20 cellular contexts compared by ENCODE assay signal in the genomic region with DNA sequence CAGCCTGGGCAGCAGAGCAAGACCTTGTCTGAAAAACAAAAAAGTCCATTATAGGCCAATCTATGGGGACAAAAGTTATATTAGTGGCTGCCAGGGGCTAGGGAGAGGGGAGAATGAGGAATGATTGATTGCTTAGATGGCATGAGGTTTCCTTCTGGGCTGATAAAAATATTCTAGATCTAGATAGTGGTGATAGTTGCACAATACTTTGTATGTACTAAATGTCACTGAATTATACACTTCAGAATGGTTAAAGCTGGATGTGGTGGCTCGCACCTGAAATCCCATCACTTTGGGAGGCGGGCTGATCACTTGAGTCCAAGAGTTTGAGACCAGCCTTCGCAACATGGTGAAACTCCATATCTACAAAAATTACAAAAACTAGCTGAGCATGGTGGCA. TPM values are rescaled to one million over a fixed set of nuclear protein-coding genes. Genes with fewer than 3 reads are reported as not detected.
DNase-seq lines count a peak whose midpoint lies in the region; ATAC-seq, FAIRE-seq and TF ChIP-seq lines count a peak whose summit lies in the region.
"Had no signal": no experiment of that assay in that cellular context is flagged by ENCODE, and none has a peak within 500 bp of the region (broad histone marks: within the 10 kb centered on the region; RNA-seq: fewer than 3 reads in every experiment).

No MANE protein-coding gene starts in this region.

- no peak for FAIRE-seq in K562 (lab: Jason Lieb, UNC)
- FAIRE-seq: A204.1, D721Med, G401.6, GM12891, H54, HTR-8/SVneo had no signal

- CTCF ChIA-PET in activated naive CD4-positive, alpha-beta T cell treated with anti-CD3 and anti-CD28 coated beads, Interleukin-2, amount 10 ng/mL, durations not matched to agents 7 days and 5 days (lab: Charles Lee), result interaction anchor here (0.6 to 2.8 kb wide), 5 partner anchors 11 to 48 kb away, joined by 3 to 15 read pairs (median 3); a partner anchor contains a TSS
- CTCF ChIA-PET in K562 (lab: Yijun Ruan, JAX; ENCODE audit: low intra/inter-chr PET ratio), result no interaction called here

- H3K27me3 ChIP-seq in K562 (ENCODE audit: control insufficient read depth in 2 of 2, insufficient read depth in 2 of 2, low read length in 2 of 2), result 0 out of 5 replicates have a peak, but pooled peaks cover 0 to 5% of the 10 kb centered on the region in 2 experiments

- H3K36me3 Mint-ChIP-seq in activated naive CD4-positive, alpha-beta T cell treated with anti-CD3 and anti-CD28 coated beads, Interleukin-2, amount 50 U/mL, for 24 hours, result no peaks in the 10 kb centered on the region
- H3K36me3 Mint-ChIP-seq in activated naive CD4-positive, alpha-beta T cell treated with anti-CD3 and anti-CD28 coated beads, Interleukin-2, amount 10 ng/mL, durations not matched to agents 7 days and 5 days, result peaks cover 20% of the 10 kb centered on the region
- no peaks in the 10 kb centered on the region for H3K36me3 Mint-ChIP-seq in T-helper 17 cell (ENCODE audit: low read depth)

- H4K20me1 ChIP-seq in K562 (replicated peaks; ENCODE audit: control insufficient read depth, insufficient read depth, low read length), result no peaks in the 10 kb centered on the region

- peaks cover 26% of the 10 kb centered on the region for H3K4me1 Mint-ChIP-seq in activated naive CD4-positive, alpha-beta T cell treated with anti-CD3 and anti-CD28 coated beads, Interleukin-2, amount 50 U/mL, for 24 hours
- H3K4me1 Mint-ChIP-seq in activated naive CD4-positive, alpha-beta T cell treated with anti-CD3 and anti-CD28 coated beads, Interleukin-2, amount 10 ng/mL, durations not matched to agents 7 days and 5 days, result peaks cover 55% of the 10 kb centered on the region
- peaks cover 13% of the 10 kb centered on the region for H3K4me1 Mint-ChIP-seq in T-helper 17 cell

- in situ Hi-C loops in K562 (cut with MboI), result loop anchor here (25.0 kb wide), 1 partner anchor 188 kb away; no protein-coding TSS in a partner anchor

- no peaks in the 10 kb centered on the region for H3K79me2 ChIP-seq in K562 (ENCODE audit: control insufficient read depth, insufficient read depth, low read length)

- H3K9me3 ChIP-seq in T-helper 17 cell (ENCODE audit: control insufficient read depth, low read length, poor library complexity, severe bottlenecking), result no peaks in the 10 kb centered on the region
- H3K9me3 ChIP-seq in K562 (replicated peaks; ENCODE audit: control insufficient read depth, insufficient read depth, low read depth, low read length), result no peaks in the 10 kb centered on the region
- H3K9me3 ChIP-seq: Caco-2 had no signal

- no peaks in the 10 kb centered on the region for H3K27me3 Mint-ChIP-seq in activated naive CD4-positive, alpha-beta T cell treated with anti-CD3 and anti-CD28 coated beads, Interleukin-2, amount 50 U/mL, for 24 hours
- peaks cover 4% of the 10 kb centered on the region for H3K27me3 Mint-ChIP-seq in activated naive CD4-positive, alpha-beta T cell treated with anti-CD3 and anti-CD28 coated beads, Interleukin-2, amount 10 ng/mL, durations not matched to agents 7 days and 5 days
- H3K27me3 Mint-ChIP-seq in T-helper 17 cell, result no peaks in the 10 kb centered on the region
- H3K27me3 Mint-ChIP-seq: CD4-positive, alpha-beta T cell had no signal

- no TSS peak for BruUV-seq in K562 (replicated peaks; lab: Mats Ljungman, UMichigan)

- no peak overlapping the region for H3K4me3 Mint-ChIP-seq in activated naive CD4-positive, alpha-beta T cell treated with anti-CD3 and anti-CD28 coated beads, Interleukin-2, amount 50 U/mL, for 24 hours
- no peak overlapping the region for H3K4me3 Mint-ChIP-seq in activated naive CD4-positive, alpha-beta T cell treated with anti-CD3 and anti-CD28 coated beads, Interleukin-2, amount 10 ng/mL, durations not matched to agents 7 days and 5 days
- no peak overlapping the region for H3K4me3 Mint-ChIP-seq in T-helper 17 cell
- H3K4me3 Mint-ChIP-seq: CD4-positive, alpha-beta T cell had no signal

- no peaks in the 10 kb centered on the region for H3K4me1 ChIP-seq in K562 (replicated peaks in 1 of 2; ENCODE audit: control insufficient read depth in 2 of 2, insufficient read depth in 2 of 2, low read length in 2 of 2)

- WGBS in K562 (ENCODE audit: insufficient coverage, low coverage, missing lambda C conversion rate), result 0% methylated on average over 3 of the region's 3 CpGs

- H3K9me3 Mint-ChIP-seq in activated naive CD4-positive, alpha-beta T cell treated with anti-CD3 and anti-CD28 coated beads, Interleukin-2, amount 50 U/mL, for 24 hours, result no peaks in the 10 kb centered on the region
- H3K9me3 Mint-ChIP-seq in activated naive CD4-positive, alpha-beta T cell treated with anti-CD3 and anti-CD28 coated beads, Interleukin-2, amount 10 ng/mL, durations not matched to agents 7 days and 5 days, result peaks cover 19% of the 10 kb centered on the region
- H3K9me3 Mint-ChIP-seq: CD4-positive, alpha-beta T cell had no signal

- no peak overlapping the region for H3K4me2 ChIP-seq in K562 (ENCODE audit: insufficient read depth, low read length)

- H3K9ac ChIP-seq in K562 (ENCODE audit: insufficient read depth in 1 of 2, low read depth in 2 of 2, low read length in 2 of 2), result no peak overlapping the region
- H3K9ac ChIP-seq: GM23248 had no signal

- no peaks in the 10 kb centered on the region for H3K36me3 ChIP-seq in K562 (ENCODE audit: control insufficient read depth, insufficient read depth, low read length)

- TF ChIP-seq RAD21 in K562 (CRISPR knock-in tag; conservative IDR thresholded peaks at IDR 0.05 in 1 of 2, IDR thresholded peaks at IDR 0.05 in 1 of 2), result no peak

- POLR2A ChIA-PET in K562 (lab: Yijun Ruan, JAX), result no interaction called here

- no peak overlapping the region for H2AFZ ChIP-seq in K562 (ENCODE audit: low read depth, low read length)
- H2AFZ ChIP-seq: GM23248 had no signal

- no peak for TF ChIP-seq POLR2A in K562 (conservative IDR thresholded peaks at IDR 0.05)

- H3K27ac ChIP-seq in K562 (ENCODE audit: extremely low read depth, low read depth, low read length), result no peak overlapping the region
- H3K27ac ChIP-seq: C4-2B, GM23248 had no signal

- no peak overlapping the region for H3K4me3 ChIP-seq in K562
- H3K4me3 ChIP-seq: GM23248 had no signal

- TF ChIP-seq CTCF in K562 (IDR thresholded peaks at IDR 0.05 in 2 of 3, conservative IDR thresholded peaks at IDR 0.05 in 1 of 3; ENCODE audit: insufficient read depth in 2 of 3, low read depth in 1 of 3, low read length in 3 of 3), result no peak

- H3K9me1 ChIP-seq in K562 (ENCODE audit: control insufficient read depth, insufficient read depth, low read length), result no peaks in the 10 kb centered on the region

- DNase-seq in activated naive CD4-positive, alpha-beta T cell treated with anti-CD3 and anti-CD28 coated beads, Interleukin-2, amount 10 ng/mL, durations not matched to agents 7 days and 5 days, result no peak
- DNase-seq in T-helper 17 cell (no peak), K562 (ENCODE audit: extremely low read depth in 1 of 4, low spot score in 3 of 4) (no peak), NCI-H510A treated with DMSO at 0.1 percent for 48 hours (lab: John Stamatoyannopoulos, UW) (no peak)
- peak; percentile 17 for DNase-seq in stimulated activated CD8-positive, alpha-beta memory T cell treated with anti-CD3 and anti-CD28 coated beads, Interleukin-4, amount 100 ng/mL, for 48 hours
- DNase-seq: ACHN; AML-193; Caco-2; CD4-positive, alpha-beta T cell had no signal

- peak overlapping the region; percentile 65 for H3K27ac Mint-ChIP-seq in activated naive CD4-positive, alpha-beta T cell treated with anti-CD3 and anti-CD28 coated beads, Interleukin-2, amount 50 U/mL, for 24 hours
- no peak overlapping the region for H3K27ac Mint-ChIP-seq in activated naive CD4-positive, alpha-beta T cell treated with anti-CD3 and anti-CD28 coated beads, Interleukin-2, amount 10 ng/mL, durations not matched to agents 7 days and 5 days
- H3K27ac Mint-ChIP-seq in T-helper 17 cell, result peak overlapping the region; percentile 68
- H3K27ac Mint-ChIP-seq: CD4-positive, alpha-beta T cell had no signal

- ATAC-seq in T-helper 17 cell (no peak), K562 (no peak), GM18909 (IDR thresholded peaks at IDR 0.05; ENCODE audit: poor library complexity, unreplicated experiment) (no peak)

- TF ChIP-seq EP300 in K562 (IDR thresholded peaks at IDR 0.05; ENCODE audit: low read length), result no peak

- intact Hi-C loops in K562 (cut with micrococcal nuclease), result no loop called here

TF ChIP-seq in K562, 482 proteins besides CTCF, POLR2A, EP300 and RAD21:
- TF ChIP-seq CEBPB (tag; IDR thresholded peaks at IDR 0.05) (peak; percentile 57), RUNX1 (IDR thresholded peaks at IDR 0.05; ENCODE audit: low read depth) (no peak), JUND (IDR thresholded peaks at IDR 0.05; ENCODE audit: borderline replicate concordance, low read depth, low read length) (no peak), JUND (tag; IDR thresholded peaks at IDR 0.05; ENCODE audit: borderline replicate concordance, low read depth, low read length) (no peak), HMGN3 (IDR thresholded peaks at IDR 0.05; ENCODE audit: borderline replicate concordance, extremely low read depth, insufficient read length, low read depth, low read length) (no peak), ELF1 (tag; IDR thresholded peaks at IDR 0.05) (no peak), SRSF1 (IDR thresholded peaks at IDR 0.05; ENCODE audit: low read depth, low read length) (no peak), CEBPG (CRISPR knock-in tag; IDR thresholded peaks at IDR 0.05) (no peak), CEBPG (tag; conservative IDR thresholded peaks at IDR 0.05 in 1 of 2, IDR thresholded peaks at IDR 0.05 in 1 of 2) (peak in 1 of 2 experiments; percentile 11; a peak in 1 of 4 replicates)

RNA-seq across cellular contexts. Expression of a gene that starts 42.7 kb away (rescaled TPM):
- total RNA-seq in T-helper 17 cell, result not detected
- not detected in 2 replicates for total RNA-seq in K562 (2011; cell fraction: chromatin; rRNA removed; ENCODE audit: low replicate concordance)
- total RNA-seq in K562 (2011; cell fraction: nucleolus; rRNA removed), result not detected in 2 replicates
- not detected in 2 replicates for total RNA-seq in K562 (2011; cell fraction: nucleoplasm; rRNA removed)
- not detected in 2 replicates for total RNA-seq in K562 (2014; rRNA removed)
- not detected in 2 replicates for total RNA-seq in K562 (2014; rRNA removed; fragmentation: Illumina TruSeq; extraction: Trizol)
- total RNA-seq in K562 (2015; rRNA removed; fragmentation: Illumina TruSeq; extraction: Trizol), result not detected in 2 replicates
- total RNA-seq in K562 (2021), result not detected in 2 replicates
- polyA plus RNA-seq in K562 (2011; rRNA removed), result not detected in 2 replicates
- not detected in 2 replicates for polyA plus RNA-seq in K562 (2011; cell fraction: cytosol; rRNA removed)
- not detected in 2 replicates for polyA plus RNA-seq in K562 (2011; cell fraction: nucleus; rRNA removed)
- not detected in 2 replicates for polyA plus RNA-seq in K562 (2012)
- polyA plus RNA-seq in K562 (2014; fragmentation: Illumina TruSeq; extraction: Trizol), result not detected in 2 replicates
- polyA plus RNA-seq in K562 (2014; fragmentation: Nextera tagmentation; extraction: Ambion mirVana), result not detected
- polyA plus RNA-seq in K562 (2014; rRNA removed), result not detected in 2 replicates
- polyA minus RNA-seq in K562 (2011; rRNA and poly(A)+ RNA removed), result not detected in 2 replicates
- polyA minus RNA-seq in K562 (2011; cell fraction: cytosol; rRNA and poly(A)+ RNA removed), result not detected in 2 replicates
- polyA minus RNA-seq in K562 (2011; cell fraction: nucleus; rRNA and poly(A)+ RNA removed), result not detected in 2 replicates
- total RNA-seq: Caco-2; CD4-positive, alpha-beta T cell; GM23248 had no signal
- polyA plus RNA-seq: BJ, GM23248 had no signal
